8 cellular contexts compared by ENCODE assay signal in the genomic region with DNA sequence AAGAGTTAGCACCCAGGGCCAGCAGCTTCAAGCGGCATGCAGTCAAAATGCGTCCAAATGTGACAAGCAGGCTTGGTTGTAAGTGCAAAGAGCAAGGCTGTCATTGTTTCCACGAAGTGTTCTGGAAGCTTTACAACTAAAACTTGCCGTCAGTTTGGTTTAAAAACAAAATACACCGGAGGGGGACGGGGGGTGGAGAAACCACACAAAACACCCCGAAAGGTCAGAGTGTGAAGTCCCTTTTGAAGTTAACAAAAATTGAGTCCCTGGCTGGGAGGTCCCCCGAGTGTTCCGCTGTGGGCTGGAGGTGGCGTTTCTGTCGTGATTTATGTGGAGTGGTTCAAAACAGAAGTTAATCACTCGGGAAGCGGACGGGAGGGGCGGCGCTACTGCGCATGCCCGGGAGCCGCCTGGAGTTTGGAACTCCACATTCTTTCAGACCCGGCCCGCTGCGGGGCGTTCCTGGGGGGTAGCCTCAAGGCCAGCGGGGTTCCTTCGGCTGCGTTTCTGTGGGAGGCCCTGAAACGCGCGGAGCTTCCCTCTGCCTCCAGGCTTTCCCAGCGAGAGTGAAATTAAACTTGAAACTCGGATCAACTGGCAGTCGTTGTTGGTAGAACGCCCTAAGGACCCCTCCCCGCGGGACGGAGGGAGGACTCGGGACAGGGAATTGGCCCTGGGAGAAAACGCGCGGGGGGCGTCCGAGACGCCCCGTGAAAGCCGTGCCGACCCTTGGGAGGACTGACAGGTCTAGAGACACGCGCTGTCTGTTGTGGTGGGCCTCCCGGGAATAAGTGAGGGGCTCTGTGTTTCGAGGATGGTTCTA. TPM values are rescaled to one million over a fixed set of nuclear protein-coding genes. Genes with fewer than 3 reads are reported as not detected.
DNase-seq lines count a peak whose midpoint lies in the region; ATAC-seq, FAIRE-seq and TF ChIP-seq lines count a peak whose summit lies in the region.

No MANE protein-coding gene starts in this region.

- no peak overlapping the region for H3T11ph ChIP-seq in H9 (ENCODE audit: low read length)

- TSS peak; percentile 41 for BruUV-seq in PC-3 (replicated peaks; lab: Mats Ljungman, UMichigan)

- H3K9me3 ChIP-seq in H9 (ENCODE audit: control insufficient read depth, low read depth, low read length) (no peaks in the 10 kb centered on the region), PC-3 (ENCODE audit: low read length) (no peaks in the 10 kb centered on the region), esophagus (ENCODE audit: control insufficient read depth in 2 of 2, insufficient read depth in 1 of 2, low read depth in 1 of 2, low read length in 1 of 2) (no peaks in the 10 kb centered on the region), mucosa of stomach (ENCODE audit: control insufficient read depth, low read length) (no peaks in the 10 kb centered on the region)

- H4K91ac ChIP-seq in H9 (ENCODE audit: insufficient read length, low read depth, low read length) = no peak overlapping the region

- H3K9me2 ChIP-seq in PC-3 (replicated peaks; ENCODE audit: low read length) = no peaks in the 10 kb centered on the region

- H3K4me3 Mint-ChIP-seq in H9 = peak overlapping the region; percentile 98 to 99
- peak overlapping the region; percentile 93 for H3K4me3 Mint-ChIP-seq in activated T-cell treated with anti-CD3 and anti-CD28 coated beads, Interleukin-2, amount 50 U/mL, for 24 hours

- H3K36me3 Mint-ChIP-seq in H9 (ENCODE audit: insufficient read depth in 1 of 3, low read depth in 3 of 3) = peaks cover 38 to 45% (median 45%) of the 10 kb centered on the region in 3 experiments
- peaks cover 42% of the 10 kb centered on the region for H3K36me3 Mint-ChIP-seq in activated T-cell treated with anti-CD3 and anti-CD28 coated beads, Interleukin-2, amount 50 U/mL, for 24 hours (ENCODE audit: low read depth)

- H3K27ac ChIP-seq in H9 (ENCODE audit: insufficient read length, low read depth, low read length) = peak overlapping the region; percentile 70
- peak overlapping the region; percentile 95 for H3K27ac ChIP-seq in PC-3 (ENCODE audit: low read length)
- peak overlapping the region; percentile 99 for H3K27ac ChIP-seq in esophagus (ENCODE audit: low read depth in 2 of 2, low read length in 1 of 2)

- no peaks in the 10 kb centered on the region for H3K36me3 ChIP-seq in PC-3 (ENCODE audit: low read depth, low read length)
- no peaks in the 10 kb centered on the region for H3K36me3 ChIP-seq in esophagus (ENCODE audit: control insufficient read depth in 2 of 2, insufficient read depth in 2 of 2, low read length in 1 of 2)
- no peaks in the 10 kb centered on the region for H3K36me3 ChIP-seq in mucosa of stomach (ENCODE audit: control insufficient read depth, insufficient read depth, low read length)

- H3K4me1 Mint-ChIP-seq in H9 = peaks cover 36 to 37% of the 10 kb centered on the region in 2 experiments
- peaks cover 70% of the 10 kb centered on the region for H3K4me1 Mint-ChIP-seq in activated T-cell treated with anti-CD3 and anti-CD28 coated beads, Interleukin-2, amount 50 U/mL, for 24 hours (ENCODE audit: low read depth)

- H3K27me3 ChIP-seq in H9 (ENCODE audit: insufficient read depth, low read length) = no peaks in the 10 kb centered on the region
- H3K27me3 ChIP-seq in PC-3 (ENCODE audit: low read length) = no peaks in the 10 kb centered on the region
- H3K27me3 ChIP-seq in esophagus (ENCODE audit: control insufficient read depth in 1 of 2, insufficient read depth in 2 of 2, low read length in 2 of 2) = no peaks in the 10 kb centered on the region
- no peaks in the 10 kb centered on the region for H3K27me3 ChIP-seq in mucosa of stomach (ENCODE audit: control insufficient read depth, insufficient read depth, low read length)

- intact Hi-C loops in PC-3 (cut with micrococcal nuclease) = loop anchor here (5.0 to 10.0 kb wide), 2 partner anchors 327 to 439 kb away; a partner anchor contains a TSS

- TF ChIP-seq CTCF in H9 (conservative IDR thresholded peaks at IDR 0.05) (no peak), PC-3 (conservative IDR thresholded peaks at IDR 0.05; ENCODE audit: low read depth, low read length) (no peak)

- no peak for FAIRE-seq in GM12891 (lab: Jason Lieb, UNC)

- peak; percentile 1; the same call in 1 of the 2 replicates for ATAC-seq in PC-3

- H3K4ac ChIP-seq in H9 (ENCODE audit: low read depth, low read length) = no peak overlapping the region

- H3K14ac ChIP-seq in H9 (ENCODE audit: insufficient read depth, low read length) = peak overlapping the region; percentile 64; the same call in 1 of the 2 replicates

- peaks cover 15% of the 10 kb centered on the region for H3F3A ChIP-seq in PC-3 (ENCODE audit: low read length, unreplicated experiment)

- WGBS in H9 (ENCODE audit: extremely low coverage, insufficient read length, low lambda C conversion rate) = no CpG with 5 or more reads among the region's 50 CpGs
- 0 to 1% methylated on average over 45 to 50 of the region's 50 CpGs for WGBS in esophagus, 2 donors

- no peak overlapping the region for H2BK12ac ChIP-seq in H9 (ENCODE audit: insufficient read length, low read depth, low read length)

- H2BK120ac ChIP-seq in H9 (ENCODE audit: low read depth, low read length, poor library complexity, severe bottlenecking) = no peak overlapping the region

- no peak overlapping the region for H2AK5ac ChIP-seq in H9 (ENCODE audit: insufficient read length, low read length)

- no peak overlapping the region for H3K56ac ChIP-seq in H9 (ENCODE audit: insufficient read length, low read depth, low read length)

- H3K9me3 Mint-ChIP-seq in H9 = peaks cover 4 to 17% of the 10 kb centered on the region in 2 experiments; a peak in 4 of 5 replicates
- no peaks in the 10 kb centered on the region for H3K9me3 Mint-ChIP-seq in activated T-cell treated with anti-CD3 and anti-CD28 coated beads, Interleukin-2, amount 50 U/mL, for 24 hours

- no peaks in the 10 kb centered on the region for H4K20me1 ChIP-seq in H9 (ENCODE audit: control insufficient read depth, insufficient read depth, insufficient read length)
- H4K20me1 ChIP-seq in PC-3 (ENCODE audit: low read length) = peaks cover 35% of the 10 kb centered on the region

- H3K18ac ChIP-seq in H9 (ENCODE audit: insufficient read length, low read depth, low read length) = peak overlapping the region; percentile 58

- H2BK15ac ChIP-seq in H9 (ENCODE audit: low read depth, low read length) = no peak overlapping the region

- H3K79me2 ChIP-seq in H9 (ENCODE audit: insufficient read depth, low read length) = peaks cover 47% of the 10 kb centered on the region; the same call in 1 of the 2 replicates
- peaks cover 75% of the 10 kb centered on the region for H3K79me2 ChIP-seq in PC-3 (ENCODE audit: low read length)

- H3K4me2 ChIP-seq in H9 (ENCODE audit: insufficient read depth, insufficient read length, low read length) (peak overlapping the region; percentile 97), PC-3 (ENCODE audit: low read length) (peak overlapping the region; percentile 87)

- no peak for TF ChIP-seq POLR2A in GM12891 (IDR thresholded peaks at IDR 0.05; ENCODE audit: low read depth, low read length)

- H2BK5ac ChIP-seq in H9 (ENCODE audit: insufficient read length, low read length) = no peak overlapping the region

- H3K27me3 Mint-ChIP-seq in H9 (ENCODE audit: low read depth) = peaks cover 2% of the 10 kb centered on the region; the same call in 1 of the 2 replicates
- H3K27me3 Mint-ChIP-seq in activated T-cell treated with anti-CD3 and anti-CD28 coated beads, Interleukin-2, amount 50 U/mL, for 24 hours = no peaks in the 10 kb centered on the region

- H3K23ac ChIP-seq in H9 (ENCODE audit: insufficient read length, low read depth, low read length) = no peak overlapping the region

- peaks cover 11% of the 10 kb centered on the region for H3K4me1 ChIP-seq in H9 (ENCODE audit: insufficient read depth, low read length)
- peaks cover 31% of the 10 kb centered on the region for H3K4me1 ChIP-seq in PC-3 (ENCODE audit: insufficient read depth, low read length)
- H3K4me1 ChIP-seq in esophagus (ENCODE audit: control insufficient read depth in 2 of 2, insufficient read depth in 2 of 2, low read length in 1 of 2) = peaks cover 0 to 3% of the 10 kb centered on the region in 2 donors
- peaks cover 41% of the 10 kb centered on the region for H3K4me1 ChIP-seq in mucosa of stomach (ENCODE audit: control insufficient read depth, insufficient read depth, low read length)

- H4K5ac ChIP-seq in H9 (ENCODE audit: insufficient read length, low read depth, low read length) = no peak overlapping the region

- H3K9ac ChIP-seq in H9 (ENCODE audit: extremely low read depth, insufficient read length, low read length) (peak overlapping the region; percentile 96), PC-3 (ENCODE audit: low read length) (peak overlapping the region; percentile 97), mucosa of stomach (ENCODE audit: low read length) (peak overlapping the region; percentile 100)

- H4K8ac ChIP-seq in H9 (replicated peaks; ENCODE audit: insufficient read length, low read depth, low read length) = no peak overlapping the region

- POLR2A ChIA-PET in PC-3 (lab: Charles Lee; ENCODE audit: unreplicated experiment) = interaction anchor here (0.6 to 3.2 kb wide), 7 partner anchors 116 to 195 kb away, joined by 3 to 16 read pairs (median 5); no protein-coding TSS in a partner anchor

- peaks cover 32% of the 10 kb centered on the region for H3K23me2 ChIP-seq in H9 (ENCODE audit: insufficient read length, low read depth, low read length, poor library complexity, severe bottlenecking)

- H2BK20ac ChIP-seq in H9 (ENCODE audit: low read depth, low read length, poor library complexity, severe bottlenecking) = no peak overlapping the region

- H2AFZ ChIP-seq in H9 (ENCODE audit: low read length) = no peak overlapping the region
- H2AFZ ChIP-seq in PC-3 (ENCODE audit: low read length) = no peak overlapping the region

- peak; percentile 89 for DNase-seq in AG08395 (ENCODE audit: low spot score)
- DNase-seq in H9 = peak; percentile 70
- DNase-seq in PC-3 = peak; percentile 88
- peak; percentile 91 for DNase-seq in activated T-cell treated with anti-CD3 and anti-CD28 coated beads, Interleukin-2, amount 50 U/mL, for 24 hours
- peak; percentile 84 for DNase-seq in stimulated activated CD8-positive, alpha-beta memory T cell treated with anti-CD3 and anti-CD28 coated beads, Interleukin-4, amount 100 ng/mL, for 24 hours (ENCODE audit: low read depth)
- no peak for DNase-seq in GM12891 (ENCODE audit: insufficient read length, low spot score)

- no peaks in the 10 kb centered on the region for H3K79me1 ChIP-seq in H9 (ENCODE audit: insufficient read depth, low read depth, low read length, poor library complexity, severe bottlenecking)

- CTCF ChIA-PET in PC-3 (lab: Charles Lee) = no interaction called here

- H3K27ac Mint-ChIP-seq in H9 = peak overlapping the region; percentile 90 to 99 (median 96)
- H3K27ac Mint-ChIP-seq in activated T-cell treated with anti-CD3 and anti-CD28 coated beads, Interleukin-2, amount 50 U/mL, for 24 hours = peak overlapping the region; percentile 99

- peak overlapping the region; percentile 96 for H3K4me3 ChIP-seq in PC-3 (ENCODE audit: low read length)
- peak overlapping the region; percentile 83 to 93 for H3K4me3 ChIP-seq in esophagus (ENCODE audit: low read depth in 1 of 2, low read length in 2 of 2)
- peak overlapping the region; percentile 94 for H3K4me3 ChIP-seq in mucosa of stomach (ENCODE audit: low read length)

TF ChIP-seq in GM12891, 5 proteins besides CTCF, POLR2A, EP300 and RAD21 (continues in another document):
- no peak for TF ChIP-seq TAF1 (IDR thresholded peaks at IDR 0.05; ENCODE audit: low read depth, low read length)

RNA-seq across cellular contexts. Expression of a gene that starts 1.4 kb away (rescaled TPM):
- 251 and 261 TPM in 2 replicates for total RNA-seq in H9 (2021)
- 101 and 114 TPM in 2 replicates for total RNA-seq in PC-3 (2014; rRNA removed)
- 10 to 100 TPM; 25.1 to 29.7 TPM for polyA plus RNA-seq in esophagus
- polyA plus RNA-seq in GM12891 (2012; ENCODE audit: low read depth, missing spikeins) = 1.2 TPM
